In genomic region chr14:22900088-22900799, GRCh38 we compare ENCODE assay signal across 9 cellular contexts. TPM values are rescaled to one million over a fixed set of nuclear protein-coding genes. Genes with fewer than 3 reads are reported as not detected.
A peak's percentile ranks its signal among the peaks of the same experiment; 100 is the strongest.
DNase-seq lines count a peak whose midpoint lies in the region; ATAC-seq and TF ChIP-seq lines count a peak whose summit lies in the region.
"Had no signal": no experiment of that assay in that cellular context is flagged by ENCODE, and none has a peak within 500 bp of the region (broad histone marks: within the 10 kb centered on the region; RNA-seq: fewer than 3 reads in every experiment).

No MANE protein-coding gene starts in this region.

- no peaks in the 10 kb centered on the region for H4K20me1 ChIP-seq in OCI-LY3 (ENCODE audit: insufficient read depth, low read length)

- no peak overlapping the region for H3K9ac ChIP-seq in OCI-LY3 (ENCODE audit: low read length)

- H3K79me2 ChIP-seq in OCI-LY3 (ENCODE audit: low read length), result no peaks in the 10 kb centered on the region

- no peak overlapping the region for H3K4me2 ChIP-seq in OCI-LY3 (ENCODE audit: low read length)
- H3K4me2 ChIP-seq: BLaER1 treated with 17β-estradiol and CSF1 and Interleukin-3, amounts not matched to agents 10 nM and 100 nM had no signal

- peak; percentile 56 for ATAC-seq in Right ventricle myocardium superior (ENCODE audit: poor library complexity)
- ATAC-seq in HG02840 (IDR thresholded peaks at IDR 0.05; ENCODE audit: low FRiP score, unreplicated experiment), result no peak

- intact Hi-C loops in Right ventricle myocardium superior (cut with DNase I), result no loop called here

- no peaks in the 10 kb centered on the region for H3K4me1 Mint-ChIP-seq in progenitor cell of endocrine pancreas (ENCODE audit: low read depth)

- no peak overlapping the region for H3K4me3 Mint-ChIP-seq in progenitor cell of endocrine pancreas (ENCODE audit: low read depth)

- no peak overlapping the region for H3K4me3 ChIP-seq in OCI-LY3 (ENCODE audit: low read length)
- H3K4me3 ChIP-seq: BLaER1 treated with 17β-estradiol and CSF1 and Interleukin-3, amounts not matched to agents 10 nM and 100 nM had no signal

- DNase-seq in NOMO-1 treated with DMSO at 0.1 percent for 48 hours (lab: John Stamatoyannopoulos, UW; ENCODE audit: unreplicated experiment) (peak; percentile 35), NOMO-1 treated with dmso at 0.1 percent for 144 hours (lab: John Stamatoyannopoulos, UW; ENCODE audit: unreplicated experiment) (no peak), HT1080 (ENCODE audit: low read depth) (peak; percentile 70), Right ventricle myocardium superior (no peak), progenitor cell of endocrine pancreas (ENCODE audit: low spot score, unreplicated experiment) (no peak)
- DNase-seq in activated naive CD4-positive, alpha-beta T cell treated with anti-CD3 and anti-CD28 coated beads, Interleukin-2, amount 50 U/mL, for 16 hours, result peak; percentile 29

- TF ChIP-seq CTCF in OCI-LY3 (IDR thresholded peaks at IDR 0.05; ENCODE audit: low read depth, low read length) (peak; percentile 64), progenitor cell of endocrine pancreas (IDR thresholded peaks at IDR 0.05; ENCODE audit: unreplicated experiment) (peak; percentile 60)

- no peaks in the 10 kb centered on the region for H3K4me1 ChIP-seq in OCI-LY3 (ENCODE audit: low read length)

- H3K9me3 ChIP-seq in OCI-LY3 (ENCODE audit: insufficient read depth, low read length), result no peaks in the 10 kb centered on the region
- H3K9me3 ChIP-seq: BLaER1 treated with 17β-estradiol and CSF1 and Interleukin-3, amounts not matched to agents 10 nM and 100 nM had no signal

- H2AFZ ChIP-seq in OCI-LY3 (ENCODE audit: low read depth, low read length), result no peak overlapping the region

- no peaks in the 10 kb centered on the region for H3K9me3 Mint-ChIP-seq in progenitor cell of endocrine pancreas (ENCODE audit: low read depth)

- H3K27me3 ChIP-seq in OCI-LY3 (ENCODE audit: low read depth, low read length), result no peaks in the 10 kb centered on the region
- H3K27me3 ChIP-seq: BLaER1 treated with 17β-estradiol and CSF1 and Interleukin-3, amounts not matched to agents 10 nM and 100 nM had no signal

- no peak overlapping the region for H3K27ac ChIP-seq in OCI-LY3 (ENCODE audit: low read length)
- H3K27ac ChIP-seq: BLaER1 treated with 17β-estradiol and CSF1 and Interleukin-3, amounts not matched to agents 10 nM and 100 nM had no signal

- H3K27me3 Mint-ChIP-seq in progenitor cell of endocrine pancreas, result no peaks in the 10 kb centered on the region

- H3K36me3 Mint-ChIP-seq in progenitor cell of endocrine pancreas (ENCODE audit: insufficient read depth), result peaks cover 24% of the 10 kb centered on the region

- H3K36me3 ChIP-seq in OCI-LY3 (replicated peaks; ENCODE audit: low read depth, low read length), result peaks cover 61% of the 10 kb centered on the region

- no peak overlapping the region for H3K27ac Mint-ChIP-seq in progenitor cell of endocrine pancreas

RNA-seq across cellular contexts. Expression of gene REM2, which starts 17.2 kb away (rescaled TPM):
- total RNA-seq in HT1080 (2014; rRNA removed; shearing (Covaris generic)), result not detected in 2 replicates
- polyA plus RNA-seq in HT1080 (2015; cell fraction: cytosol; rRNA removed), result not detected in 2 replicates
- 0.12 TPM in 1 of 2 replicates, not detected in the other for polyA plus RNA-seq in HT1080 (2015; cell fraction: nucleus; rRNA removed)
- total RNA-seq in Right ventricle myocardium superior, result not detected
- 10.0 and 11.3 TPM in 2 replicates for total RNA-seq in progenitor cell of endocrine pancreas

RNA-seq across cellular contexts. Expression of gene RBM23, which starts 18.7 kb away (rescaled TPM):
- 34.0 and 38.1 TPM in 2 replicates for total RNA-seq in HT1080 (2014; rRNA removed; shearing (Covaris generic))
- polyA plus RNA-seq in HT1080 (2015; cell fraction: cytosol; rRNA removed), result 39.3 and 41.7 TPM in 2 replicates
- 59.3 and 61.0 TPM in 2 replicates for polyA plus RNA-seq in HT1080 (2015; cell fraction: nucleus; rRNA removed)
- total RNA-seq in Right ventricle myocardium superior (37.8 TPM), progenitor cell of endocrine pancreas (110 and 118 TPM in 2 replicates)

RNA-seq across cellular contexts. Expression of gene LRP10, which starts 28.7 kb away (rescaled TPM):
- total RNA-seq in HT1080 (2014; rRNA removed; shearing (Covaris generic)), result 65.5 and 86.0 TPM in 2 replicates
- 123 and 137 TPM in 2 replicates for polyA plus RNA-seq in HT1080 (2015; cell fraction: cytosol; rRNA removed)
- 141 and 148 TPM in 2 replicates for polyA plus RNA-seq in HT1080 (2015; cell fraction: nucleus; rRNA removed)
- total RNA-seq in Right ventricle myocardium superior (50.8 TPM), progenitor cell of endocrine pancreas (39.8 and 43.1 TPM in 2 replicates)

RNA-seq across cellular contexts. Expression of gene PRMT5, which starts 28.9 kb away (rescaled TPM):
- total RNA-seq in HT1080 (2014; rRNA removed; shearing (Covaris generic)), result 127 TPM in 2 replicates
- polyA plus RNA-seq in HT1080 (2015; cell fraction: cytosol; rRNA removed), result 106 and 111 TPM in 2 replicates
- polyA plus RNA-seq in HT1080 (2015; cell fraction: nucleus; rRNA removed), result 219 and 230 TPM in 2 replicates
- total RNA-seq in Right ventricle myocardium superior (50.2 TPM), progenitor cell of endocrine pancreas (104 and 111 TPM in 2 replicates)

RNA-seq across cellular contexts. Expression of gene HAUS4, which starts 56.6 kb away (rescaled TPM):
- 55.6 and 70.9 TPM in 2 replicates for total RNA-seq in HT1080 (2014; rRNA removed; shearing (Covaris generic))
- 64.9 and 65.3 TPM in 2 replicates for polyA plus RNA-seq in HT1080 (2015; cell fraction: cytosol; rRNA removed)
- polyA plus RNA-seq in HT1080 (2015; cell fraction: nucleus; rRNA removed), result 65.0 and 67.3 TPM in 2 replicates
- total RNA-seq in Right ventricle myocardium superior (16.4 TPM), progenitor cell of endocrine pancreas (36.6 and 39.1 TPM in 2 replicates)

Comparison
In these comparisons a context has a peak if more than half of its experiments do, and no peak if none do; other contexts are left out.
1. DNase-seq: peak in NOMO-1 treated with DMSO at 0.1 percent for 48 hours (single experiment), HT1080 (single experiment) and activated naive CD4-positive, alpha-beta T cell treated with anti-CD3 and anti-CD28 coated beads, Interleukin-2, amount 50 U/mL, for 16 hours (single experiment); none in NOMO-1 treated with dmso at 0.1 percent for 144 hours (single experiment), Right ventricle myocardium superior (single experiment) and progenitor cell of endocrine pancreas (single experiment).
2. RNA of gene REM2, which starts 17.2 kb away (total RNA-seq): 10.0 to 11.3 TPM in progenitor cell of endocrine pancreas; not detected in Right ventricle myocardium superior (single experiment) and not detected in HT1080; every median in the first group is over 10 times any median in the second.